Comparison of ENCODE assay signal across 24 cellular contexts in genomic region chr5:176771102-176771845, GRCh38. TPM values are rescaled to one million over a fixed set of nuclear protein-coding genes. Genes with fewer than 3 reads are reported as not detected.
"Had no signal": no experiment of that assay in that cellular context is flagged by ENCODE, and none has a peak within 500 bp of the region (broad histone marks: within the 10 kb centered on the region; RNA-seq: fewer than 3 reads in every experiment).

No MANE protein-coding gene starts in this region.

- H3K4me3 Mint-ChIP-seq: activated CD4-positive, alpha-beta T cell treated with anti-CD3 and anti-CD28 coated beads for 36 hours; activated naive CD8-positive, alpha-beta T cell treated with anti-CD3 and anti-CD28 coated beads for 36 hours; activated T-helper 1 cell treated with anti-CD3 and anti-CD28 coated beads, Interleukin-12 subunit alpha, Interleukin-12 subunit beta, Interleukin-2, Interleukin-4 antibody, amounts not matched to agents 30 ng/mL and 10 ng/mL and 1 ng/mL, durations not matched to agents 14 hours and 24 hours and 36 hours; dendritic cell treated with granulocyte-macrophage colony-stimulating factor and Interleukin-4, amounts not matched to agents 40 ng/mL and 50 ng/mL, for 4 days; naive thymus-derived CD8-positive, alpha-beta T cell; neural progenitor cell; stimulated activated memory B cell treated with anti-CD40 and anti-IgM and Interleukin-4, amounts not matched to agents 10 μg/mL and 1 μg/mL and 100 μg/mL, for 72 hours had no signal

- H3K9me3 Mint-ChIP-seq: activated naive CD8-positive, alpha-beta T cell treated with anti-CD3 and anti-CD28 coated beads for 36 hours; activated T-helper 1 cell treated with anti-CD3 and anti-CD28 coated beads, Interleukin-12 subunit alpha, Interleukin-12 subunit beta, Interleukin-2, Interleukin-4 antibody, amounts not matched to agents 30 ng/mL and 10 ng/mL and 1 ng/mL, durations not matched to agents 14 hours and 24 hours and 36 hours; dendritic cell treated with granulocyte-macrophage colony-stimulating factor and Interleukin-4, amounts not matched to agents 40 ng/mL and 50 ng/mL, for 4 days; stimulated activated memory B cell treated with anti-CD40 and anti-IgM and Interleukin-4, amounts not matched to agents 10 μg/mL and 1 μg/mL and 100 μg/mL, for 72 hours had no signal

- H3K36me3 Mint-ChIP-seq: activated naive CD8-positive, alpha-beta T cell treated with anti-CD3 and anti-CD28 coated beads for 36 hours; neural progenitor cell; stimulated activated memory B cell treated with anti-CD40 and anti-IgM and Interleukin-4, amounts not matched to agents 10 μg/mL and 1 μg/mL and 100 μg/mL, for 72 hours had no signal

- H3K9me3 ChIP-seq: left lung, SJSA1 had no signal

- H3K27ac Mint-ChIP-seq: activated CD4-positive, alpha-beta T cell treated with anti-CD3 and anti-CD28 coated beads for 36 hours; activated naive CD8-positive, alpha-beta T cell treated with anti-CD3 and anti-CD28 coated beads for 36 hours; activated T-helper 1 cell treated with anti-CD3 and anti-CD28 coated beads, Interleukin-12 subunit alpha, Interleukin-12 subunit beta, Interleukin-2, Interleukin-4 antibody, amounts not matched to agents 30 ng/mL and 10 ng/mL and 1 ng/mL, durations not matched to agents 14 hours and 24 hours and 36 hours; dendritic cell treated with granulocyte-macrophage colony-stimulating factor and Interleukin-4, amounts not matched to agents 40 ng/mL and 50 ng/mL, for 4 days; neural progenitor cell; progenitor cell of endocrine pancreas; stimulated activated memory B cell treated with anti-CD40 and anti-IgM and Interleukin-4, amounts not matched to agents 10 μg/mL and 1 μg/mL and 100 μg/mL, for 72 hours had no signal

- H3K4me3 ChIP-seq: left lung, lung, neural progenitor cell, SJSA1, stomach had no signal

- DNase-seq: activated CD4-positive, alpha-beta T cell treated with anti-CD3 and anti-CD28 coated beads for 36 hours; activated CD4-positive, alpha-beta T cell treated with anti-CD3 and anti-CD28 coated beads, Interleukin-2, amount 50 U/mL, for 4 hours; activated naive CD4-positive, alpha-beta T cell; activated naive CD8-positive, alpha-beta T cell treated with anti-CD3 and anti-CD28 coated beads for 36 hours; activated T-cell treated with anti-CD3 and anti-CD28 coated beads for 4 hours; amygdala; effector CD8-positive, alpha-beta T cell; foreskin melanocyte; retina; small intestine; stimulated activated CD4-positive, alpha-beta T cell treated with anti-CD3 and anti-CD28 coated beads, Interleukin-15, amount 100 ng/mL, for 24 hours; stomach; T-helper 1 cell; trophoblast cell had no signal

- H3K27ac ChIP-seq: left lung, neural progenitor cell, SJSA1, stomach had no signal

- H3K36me3 ChIP-seq: left lung, neural progenitor cell, SJSA1, stomach had no signal

- H3K4me1 Mint-ChIP-seq: activated CD4-positive, alpha-beta T cell treated with anti-CD3 and anti-CD28 coated beads for 36 hours; activated naive CD8-positive, alpha-beta T cell treated with anti-CD3 and anti-CD28 coated beads for 36 hours; stimulated activated memory B cell treated with anti-CD40 and anti-IgM and Interleukin-4, amounts not matched to agents 10 μg/mL and 1 μg/mL and 100 μg/mL, for 72 hours had no signal

- H3K9ac ChIP-seq: neural progenitor cell had no signal

- H3K4me2 ChIP-seq: neural progenitor cell had no signal

- H3K27me3 ChIP-seq: neural progenitor cell had no signal

- H2AFZ ChIP-seq: neural progenitor cell had no signal

- H3K4me1 ChIP-seq: left lung, neural progenitor cell, SJSA1, stomach had no signal

RNA-seq across cellular contexts. Expression of gene UNC5A, which starts 39.1 kb away (rescaled TPM):
- total RNA-seq: activated CD4-positive, alpha-beta T cell treated with anti-CD3 and anti-CD28 coated beads for 36 hours; activated CD8-positive, alpha-beta memory T cell treated with anti-CD3 and anti-CD28 coated beads for 36 hours; activated naive CD8-positive, alpha-beta T cell treated with anti-CD3 and anti-CD28 coated beads for 36 hours; activated T-helper 1 cell treated with anti-CD3 and anti-CD28 coated beads, Interleukin-12 subunit alpha, Interleukin-12 subunit beta, Interleukin-2, Interleukin-4 antibody, amounts not matched to agents 30 ng/mL and 10 ng/mL and 1 ng/mL, durations not matched to agents 14 hours and 24 hours and 36 hours; naive thymus-derived CD8-positive, alpha-beta T cell; SJSA1 had no signal
- polyA plus RNA-seq: naive thymus-derived CD8-positive, alpha-beta T cell had no signal
